Comparison of ENCODE assay signal across 24 cellular contexts in the genomic region with DNA sequence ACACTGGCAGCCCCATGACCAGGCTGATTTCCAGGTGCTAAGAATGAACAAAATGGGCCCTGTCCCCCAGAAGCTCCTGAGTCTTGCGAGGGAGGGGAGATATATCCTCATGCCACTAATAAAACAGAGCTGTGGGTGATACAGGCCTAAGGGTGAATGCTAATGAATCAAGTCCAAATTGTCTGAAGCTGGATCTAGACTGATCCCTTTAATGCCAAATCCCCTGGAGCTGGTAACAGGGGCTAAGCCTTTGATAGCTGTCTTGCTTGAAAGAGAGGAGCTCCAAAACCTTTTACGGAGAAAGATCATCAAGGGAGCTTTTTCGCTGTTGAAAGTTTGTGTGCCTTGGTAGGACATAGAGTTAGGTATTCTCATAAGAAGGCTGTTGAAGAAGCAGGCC.
A peak's percentile ranks its signal among the peaks of the same experiment; 100 is the strongest.
DNase-seq lines count a peak whose midpoint lies in the region; ATAC-seq lines count a peak whose summit lies in the region.
"Had no signal": no experiment of that assay in that cellular context is flagged by ENCODE, and none has a peak within 500 bp of the region (broad histone marks: within the 10 kb centered on the region; RNA-seq: fewer than 3 reads in every experiment).

No MANE protein-coding gene starts in this region.

- peaks cover 14% of the 10 kb centered on the region for H3K36me3 Mint-ChIP-seq in stimulated activated memory B cell treated with anti-CD40 and anti-IgM and Interleukin-4, amounts not matched to agents 10 μg/mL and 1 μg/mL and 100 μg/mL, for 72 hours

- H3K27me3 ChIP-seq in MG63, result no peaks in the 10 kb centered on the region
- H3K27me3 ChIP-seq: left lung, spleen, uterus had no signal

- no peak overlapping the region for H3K4me3 Mint-ChIP-seq in stimulated activated memory B cell treated with anti-CD40 and anti-IgM and Interleukin-4, amounts not matched to agents 10 μg/mL and 1 μg/mL and 100 μg/mL, for 72 hours
- H3K4me3 Mint-ChIP-seq: activated T-cell treated with anti-CD3 and anti-CD28 coated beads, Interleukin-2, amount 50 U/mL, for 4 hours had no signal

- DNase-seq in D341Med (ENCODE audit: low spot score) (peak; percentile 51), SK-MEL-5 (ENCODE audit: low read depth, low spot score) (peak; percentile 40), epithelial cell of prostate (ENCODE audit: low read depth, low spot score) (no peak), MG63 (no peak), activated gamma-delta T cell treated with Interleukin-2 at 50 U/mL for 16 hours (no peak), NCI-H146 (lab: John Stamatoyannopoulos, UW) (no peak)
- DNase-seq: ACHN; activated CD4-positive, CD25-positive, alpha-beta regulatory T cell treated with anti-CD3 and anti-CD28 coated beads, Interleukin-2, amount 50 U/mL, for 72 hours; activated CD8-positive, alpha-beta memory T cell treated with anti-CD3 and anti-CD28 coated beads for 24 hours; activated naive CD4-positive, alpha-beta T cell treated with Interleukin-2 at 50 U/mL for 16 hours; activated T-cell treated with anti-CD3 and anti-CD28 coated beads, Interleukin-2, amount 50 U/mL, for 4 hours; central memory CD4-positive, alpha-beta T cell; erythroblast; NCI-H2171; NCI-H524 treated with DMSO at 0.1 percent for 48 hours; spleen; stimulated activated CD4-positive, alpha-beta T cell treated with anti-CD3 and anti-CD28 coated beads, Interleukin-4, amount 100 ng/mL, for 1 hour; stimulated activated naive CD8-positive, alpha-beta T cell treated with anti-CD3 and anti-CD28 coated beads, Interleukin-15, Interleukin-2, amounts not matched to agents 100 U/mL and 50 U/mL, for 24 hours; T1000; uterus had no signal

- H3K27ac ChIP-seq in epithelial cell of prostate, result peak overlapping the region; percentile 57
- H3K27ac ChIP-seq: C4-2B, uterus had no signal

- no peak overlapping the region for H3K4me3 ChIP-seq in MG63
- H3K4me3 ChIP-seq: left lung, spleen, uterus had no signal

- in situ Hi-C loops in SK-MEL-5 (cut with HindIII; ENCODE audit: low pct_unique_long_range_greater_than_20kb, low sequenced_read_pairs), result no loop called here

- no peak for ATAC-seq in stimulated activated memory B cell treated with anti-CD40 and anti-IgM and Interleukin-4, amounts not matched to agents 10 μg/mL and 1 μg/mL and 100 μg/mL, for 72 hours
- no peak for ATAC-seq in HG03469 (IDR thresholded peaks at IDR 0.05; ENCODE audit: unreplicated experiment)
- ATAC-seq: activated T-cell treated with anti-CD3 and anti-CD28 coated beads, Interleukin-2, amount 50 U/mL, for 4 hours had no signal

- H3K27ac Mint-ChIP-seq in stimulated activated memory B cell treated with anti-CD40 and anti-IgM and Interleukin-4, amounts not matched to agents 10 μg/mL and 1 μg/mL and 100 μg/mL, for 72 hours, result peak overlapping the region; percentile 58

- H3K36me3 ChIP-seq in MG63, result no peaks in the 10 kb centered on the region
- H3K36me3 ChIP-seq: uterus had no signal

- no peaks in the 10 kb centered on the region for H3K27me3 Mint-ChIP-seq in stimulated activated memory B cell treated with anti-CD40 and anti-IgM and Interleukin-4, amounts not matched to agents 10 μg/mL and 1 μg/mL and 100 μg/mL, for 72 hours

- no peaks in the 10 kb centered on the region for H3K9me3 ChIP-seq in MG63
- H3K9me3 ChIP-seq: left lung, spleen, uterus had no signal

- H3K9me3 Mint-ChIP-seq in stimulated activated memory B cell treated with anti-CD40 and anti-IgM and Interleukin-4, amounts not matched to agents 10 μg/mL and 1 μg/mL and 100 μg/mL, for 72 hours, result no peaks in the 10 kb centered on the region
- H3K9me3 Mint-ChIP-seq: activated T-cell treated with anti-CD3 and anti-CD28 coated beads, Interleukin-2, amount 50 U/mL, for 4 hours had no signal

- peaks cover 30% of the 10 kb centered on the region for H3K4me1 Mint-ChIP-seq in stimulated activated memory B cell treated with anti-CD40 and anti-IgM and Interleukin-4, amounts not matched to agents 10 μg/mL and 1 μg/mL and 100 μg/mL, for 72 hours

Comparison
In these comparisons a context has a peak if more than half of its experiments do, and no peak if none do; other contexts are left out.
1. DNase-seq: peak in D341Med (single experiment) and SK-MEL-5 (single experiment); none in epithelial cell of prostate (single experiment), MG63 (single experiment), activated gamma-delta T cell treated with Interleukin-2 at 50 U/mL for 16 hours (single experiment) and NCI-H146 (single experiment).